In genomic region chr6:154821638-154822037, GRCh38 we compare ENCODE assay signal across 22 cellular contexts.
DNase-seq lines count a peak whose midpoint lies in the region; ATAC-seq lines count a peak whose summit lies in the region.
"Had no signal": no experiment of that assay in that cellular context is flagged by ENCODE, and none has a peak within 500 bp of the region (broad histone marks: within the 10 kb centered on the region; RNA-seq: fewer than 3 reads in every experiment).

No MANE protein-coding gene starts in this region.

- intact Hi-C loops in posterior vena cava (cut with DNase I): no loop called here

- H3K4me3 Mint-ChIP-seq in activated naive CD4-positive, alpha-beta T cell treated with anti-CD3 and anti-CD28 coated beads, Interleukin-2, amount 50 U/mL, for 24 hours: no peak overlapping the region
- H3K4me3 Mint-ChIP-seq in T-helper 17 cell (no peak overlapping the region), immature natural killer cell (no peak overlapping the region)
- no peak overlapping the region for H3K4me3 Mint-ChIP-seq in stimulated activated memory B cell treated with anti-CD40 and anti-IgM and Interleukin-4, amounts not matched to agents 10 μg/mL and 1 μg/mL and 100 μg/mL, for 72 hours
- H3K4me3 Mint-ChIP-seq: brain had no signal

- H3K9me3 ChIP-seq in T-helper 17 cell (ENCODE audit: control insufficient read depth, low read length, poor library complexity, severe bottlenecking): no peaks in the 10 kb centered on the region
- H3K9me3 ChIP-seq: esophagus squamous epithelium, left ventricle myocardium inferior had no signal

- no peaks in the 10 kb centered on the region for H3K27me3 Mint-ChIP-seq in activated naive CD4-positive, alpha-beta T cell treated with anti-CD3 and anti-CD28 coated beads, Interleukin-2, amount 50 U/mL, for 24 hours
- no peaks in the 10 kb centered on the region for H3K27me3 Mint-ChIP-seq in T-helper 17 cell
- H3K27me3 Mint-ChIP-seq in immature natural killer cell (ENCODE audit: low read depth in 3 of 3): peaks cover 0 to 2% (median 2%) of the 10 kb centered on the region in 3 donors
- no peaks in the 10 kb centered on the region for H3K27me3 Mint-ChIP-seq in stimulated activated memory B cell treated with anti-CD40 and anti-IgM and Interleukin-4, amounts not matched to agents 10 μg/mL and 1 μg/mL and 100 μg/mL, for 72 hours
- H3K27me3 Mint-ChIP-seq: brain had no signal

- H3K4me1 Mint-ChIP-seq in activated naive CD4-positive, alpha-beta T cell treated with anti-CD3 and anti-CD28 coated beads, Interleukin-2, amount 50 U/mL, for 24 hours: peaks cover 33% of the 10 kb centered on the region
- H3K4me1 Mint-ChIP-seq in T-helper 17 cell (peaks cover 25% of the 10 kb centered on the region), immature natural killer cell (peaks cover 12 to 37% of the 10 kb centered on the region in 2 donors)
- H3K4me1 Mint-ChIP-seq in stimulated activated memory B cell treated with anti-CD40 and anti-IgM and Interleukin-4, amounts not matched to agents 10 μg/mL and 1 μg/mL and 100 μg/mL, for 72 hours: peaks cover 13% of the 10 kb centered on the region

- H3K9me3 Mint-ChIP-seq in activated naive CD4-positive, alpha-beta T cell treated with anti-CD3 and anti-CD28 coated beads, Interleukin-2, amount 50 U/mL, for 24 hours: no peaks in the 10 kb centered on the region
- no peaks in the 10 kb centered on the region for H3K9me3 Mint-ChIP-seq in immature natural killer cell
- H3K9me3 Mint-ChIP-seq in stimulated activated memory B cell treated with anti-CD40 and anti-IgM and Interleukin-4, amounts not matched to agents 10 μg/mL and 1 μg/mL and 100 μg/mL, for 72 hours: no peaks in the 10 kb centered on the region
- H3K9me3 Mint-ChIP-seq: brain had no signal

- peaks cover 42% of the 10 kb centered on the region for H3K36me3 Mint-ChIP-seq in activated naive CD4-positive, alpha-beta T cell treated with anti-CD3 and anti-CD28 coated beads, Interleukin-2, amount 50 U/mL, for 24 hours
- H3K36me3 Mint-ChIP-seq in T-helper 17 cell (ENCODE audit: low read depth) (peaks cover 11% of the 10 kb centered on the region), immature natural killer cell (peaks cover 16 to 46% (median 35%) of the 10 kb centered on the region in 3 donors)
- peaks cover 66% of the 10 kb centered on the region for H3K36me3 Mint-ChIP-seq in stimulated activated memory B cell treated with anti-CD40 and anti-IgM and Interleukin-4, amounts not matched to agents 10 μg/mL and 1 μg/mL and 100 μg/mL, for 72 hours

- DNase-seq in activated naive CD4-positive, alpha-beta T cell (lab: John Stamatoyannopoulos, UW): no peak
- no peak for DNase-seq in T-helper 17 cell
- no peak for DNase-seq in immature natural killer cell
- no peak for DNase-seq in hippocampal formation (lab: John Stamatoyannopoulos, UW)
- DNase-seq in stimulated activated naive CD4-positive, alpha-beta T cell (lab: John Stamatoyannopoulos, UW): no peak
- DNase-seq in posterior vena cava (ENCODE audit: low spot score): no peak
- DNase-seq: activated CD4-positive, alpha-beta T cell treated with anti-CD3 and anti-CD28 coated beads, Interleukin-2, amount 50 U/mL, for 4 hours; activated effector memory CD4-positive, alpha-beta T cell treated with anti-CD3 and anti-CD28 coated beads, Interleukin-2, amount 50 U/mL, for 16 hours; effector memory CD4-positive, alpha-beta T cell; esophagus squamous epithelium; hypothalamus; left ventricle myocardium inferior; NCI-H1048; NCI-H2029; NCI-H345; NCI-H774; RPMI8226; WERI-Rb-1 had no signal

- no peak for ATAC-seq in T-helper 17 cell
- ATAC-seq in stimulated activated memory B cell treated with anti-CD40 and anti-IgM and Interleukin-4, amounts not matched to agents 10 μg/mL and 1 μg/mL and 100 μg/mL, for 72 hours: no peak
- ATAC-seq: HepG2 had no signal

- peak overlapping the region; percentile 73 for H3K27ac Mint-ChIP-seq in activated naive CD4-positive, alpha-beta T cell treated with anti-CD3 and anti-CD28 coated beads, Interleukin-2, amount 50 U/mL, for 24 hours
- H3K27ac Mint-ChIP-seq in T-helper 17 cell (peak overlapping the region; percentile 67), immature natural killer cell (peak overlapping the region in 4 of 6 donors; percentile 2 to 39 (median 36))
- peak overlapping the region; percentile 44 for H3K27ac Mint-ChIP-seq in stimulated activated memory B cell treated with anti-CD40 and anti-IgM and Interleukin-4, amounts not matched to agents 10 μg/mL and 1 μg/mL and 100 μg/mL, for 72 hours
